ENCODE assay signal across 1 cellular context in genomic region chr1:225915538-225915991, GRCh38.
TF ChIP-seq lines count a peak whose summit lies in the region.

No MANE protein-coding gene starts in this region.

TF ChIP-seq in H1, 55 proteins besides CTCF, POLR2A, EP300 and RAD21:
- TF ChIP-seq SIX5 (IDR thresholded peaks at IDR 0.05; ENCODE audit: low read depth, low read length): no peak
- no peak for TF ChIP-seq JUND (IDR thresholded peaks at IDR 0.05; ENCODE audit: low read length)
- TF ChIP-seq TBP (IDR thresholded peaks at IDR 0.05; ENCODE audit: low read depth, low read length): no peak
- no peak for TF ChIP-seq TCF12 (IDR thresholded peaks at IDR 0.05; ENCODE audit: low read depth, low read length)
- TF ChIP-seq KDM1A (IDR thresholded peaks at IDR 0.05; ENCODE audit: borderline replicate concordance, low read length): no peak
- no peak for TF ChIP-seq GTF2F1 (IDR thresholded peaks at IDR 0.05; ENCODE audit: borderline replicate concordance, low read depth, low read length)
- no peak for TF ChIP-seq KDM5A (IDR thresholded peaks at IDR 0.05; ENCODE audit: low read length)
- no peak for TF ChIP-seq E2F6 (IDR thresholded peaks at IDR 0.05)
- no peak for TF ChIP-seq CHD2 (IDR thresholded peaks at IDR 0.05; ENCODE audit: low read length)
- no peak for TF ChIP-seq CTBP2 (IDR thresholded peaks at IDR 0.05; ENCODE audit: borderline replicate concordance, insufficient read depth, insufficient read length, low read length)
- no peak for TF ChIP-seq HDAC6 (IDR thresholded peaks at IDR 0.05; ENCODE audit: low read depth, low read length)
- TF ChIP-seq BRCA1 (IDR thresholded peaks at IDR 0.05; ENCODE audit: low read depth, low read length): no peak
- no peak for TF ChIP-seq SIN3A (conservative IDR thresholded peaks at IDR 0.05 in 1 of 2, IDR thresholded peaks at IDR 0.05 in 1 of 2; ENCODE audit: low read depth in 1 of 2, low read length in 2 of 2)
